22 cellular contexts compared by ENCODE assay signal in genomic region chr6:43793875-43794242, GRCh38.
"Had no signal": no experiment of that assay in that cellular context is flagged by ENCODE, and none has a peak within 500 bp of the region (broad histone marks: within the 10 kb centered on the region; RNA-seq: fewer than 3 reads in every experiment).

No MANE protein-coding gene starts in this region.

- DNase-seq: activated B cell treated with CpG ODN at 0.5 μM for 24 hours; activated CD4-positive, alpha-beta T cell treated with anti-CD3 and anti-CD28 coated beads for 36 hours; activated CD4-positive, alpha-beta T cell treated with anti-CD3 and anti-CD28 coated beads, Interleukin-2, amount 50 U/mL, for 4 hours; activated CD8-positive, alpha-beta memory T cell treated with anti-CD3 and anti-CD28 coated beads, Interleukin-2, amount 50 U/mL, for 48 hours; activated naive CD4-positive, alpha-beta T cell treated with anti-CD3 and anti-CD28 coated beads for 36 hours; activated T-cell treated with anti-CD3 and anti-CD28 coated beads, Interleukin-2, amount 50 U/mL, for 48 hours; amygdala; cortex of kidney; left lung; mammary epithelial cell; midbrain; natural killer cell; stimulated activated CD4-positive, alpha-beta T cell treated with anti-CD3 and anti-CD28 coated beads, Interleukin-2, amount 100 ng/mL, for 48 hours; stimulated activated CD8-positive, alpha-beta memory T cell treated with anti-CD3 and anti-CD28 coated beads, Interleukin-4, amount 100 ng/mL, for 48 hours; stimulated activated naive B cell treated with anti-CD40 and anti-IgM and Interleukin-4, amounts not matched to agents 10 μg/mL and 1 μg/mL and 100 μg/mL, for 72 hours; T-helper 1 cell; upper lobe of left lung had no signal

- H3K27me3 ChIP-seq: left lung, pancreas, upper lobe of left lung had no signal

- H3K9me3 ChIP-seq: left lung, pancreas, thoracic aorta, upper lobe of left lung had no signal

- ATAC-seq: activated CD4-positive, alpha-beta T cell treated with anti-CD3 and anti-CD28 coated beads for 36 hours; left lung; natural killer cell; pancreas; sciatic nerve; stimulated activated naive B cell treated with anti-CD40 and anti-IgM and Interleukin-4, amounts not matched to agents 10 μg/mL and 1 μg/mL and 100 μg/mL, for 72 hours had no signal

- H3K4me3 ChIP-seq: left lung, pancreas, smooth muscle cell, thoracic aorta, upper lobe of left lung had no signal

- H3K27ac ChIP-seq: epithelial cell of prostate, left lung, pancreas, thoracic aorta, upper lobe of left lung had no signal

- H3K36me3 ChIP-seq: left lung, pancreas, thoracic aorta, upper lobe of left lung had no signal
